Comparison of ENCODE assay signal across 34 cellular contexts in genomic region chr2:206572725-206573124, GRCh38.
"Had no signal": no experiment of that assay in that cellular context is flagged by ENCODE, and none has a peak within 500 bp of the region (broad histone marks: within the 10 kb centered on the region; RNA-seq: fewer than 3 reads in every experiment).

No MANE protein-coding gene starts in this region.

- H3K36me3 ChIP-seq: cardiac muscle cell, pancreas, prostate gland, stomach, thyroid gland, upper lobe of left lung, vagina had no signal

- H3K27ac ChIP-seq: cardiac muscle cell, coronary artery, dorsolateral prefrontal cortex, pancreas, prostate gland, stomach, thyroid gland, upper lobe of left lung, vagina had no signal

- H3K4me3 ChIP-seq: cardiac muscle cell, coronary artery, dorsolateral prefrontal cortex, pancreas, prostate gland, stomach, thyroid gland, upper lobe of left lung, vagina had no signal

- DNase-seq: activated CD4-positive, alpha-beta memory T cell treated with anti-CD3 and anti-CD28 coated beads, Interleukin-2, amount 10 ng/mL, durations not matched to agents 7 days and 5 days; activated CD4-positive, alpha-beta T cell treated with anti-CD3 and anti-CD28 coated beads for 1 hour; activated CD4-positive, alpha-beta T cell treated with anti-CD3 and anti-CD28 coated beads, Interleukin-2, amount 10 ng/mL, durations not matched to agents 7 days and 5 days; activated CD8-positive, alpha-beta memory T cell treated with anti-CD3 and anti-CD28 coated beads, Interleukin-2, amount 50 U/mL, for 48 hours; activated naive CD8-positive, alpha-beta T cell treated with anti-CD3 and anti-CD28 coated beads, Interleukin-2, amount 50 U/mL, for 24 hours; activated T-cell treated with anti-CD3 and anti-CD28 coated beads, Interleukin-2, amount 50 U/mL, for 4 hours; aorta; cerebellar nuclear complex; dorsolateral prefrontal cortex; effector memory CD4-positive, alpha-beta T cell; erythroblast; head of caudate nucleus; hippocampal formation; kidney; left colon; midbrain; naive thymus-derived CD8-positive, alpha-beta T cell; nucleus accumbens; pancreas; retina; small intestine; stimulated activated CD4-positive, alpha-beta T cell treated with anti-CD3 and anti-CD28 coated beads, Interleukin-4, amount 100 ng/mL, for 24 hours; stomach; T-helper 17 cell; T1000; thyroid gland; upper lobe of left lung had no signal

- H3K9me3 ChIP-seq: pancreas, prostate gland, stomach, thyroid gland, upper lobe of left lung, vagina had no signal

- H3K4me1 ChIP-seq: pancreas, prostate gland, stomach, thyroid gland, upper lobe of left lung, vagina had no signal

- ATAC-seq: activated naive CD8-positive, alpha-beta T cell treated with anti-CD3 and anti-CD28 coated beads, Interleukin-2, amount 50 U/mL, for 24 hours; activated T-cell treated with anti-CD3 and anti-CD28 coated beads, Interleukin-2, amount 50 U/mL, for 4 hours; left colon; naive thymus-derived CD8-positive, alpha-beta T cell; pancreas; sciatic nerve; stimulated activated effector memory CD8-positive, alpha-beta T cell treated with anti-CD3 and anti-CD28 coated beads, Interleukin-12 subunit alpha, Interleukin-12 subunit beta, amount 100 ng/mL, for 72 hours; T-helper 17 cell; WTC11 had no signal

- H3K27me3 ChIP-seq: cardiac muscle cell, dorsolateral prefrontal cortex, pancreas, stomach, thyroid gland, upper lobe of left lung, vagina had no signal
